ENCODE assay signal across 12 cellular contexts in genomic region chr9:116355153-116355827, GRCh38.
DNase-seq lines count a peak whose midpoint lies in the region; ATAC-seq, FAIRE-seq and TF ChIP-seq lines count a peak whose summit lies in the region.
"Had no signal": no experiment of that assay in that cellular context is flagged by ENCODE, and none has a peak within 500 bp of the region (broad histone marks: within the 10 kb centered on the region; RNA-seq: fewer than 3 reads in every experiment).

No MANE protein-coding gene starts in this region.

- no peaks in the 10 kb centered on the region for H3K27me3 ChIP-seq in mesendoderm (ENCODE audit: insufficient read depth, low read length, poor library complexity)

- no peaks in the 10 kb centered on the region for H3K79me1 ChIP-seq in mesendoderm (ENCODE audit: low read length)

- no peak overlapping the region for H3K4me3 ChIP-seq in mesendoderm (ENCODE audit: low read length)

- no peaks in the 10 kb centered on the region for H3K79me2 ChIP-seq in mesendoderm (ENCODE audit: control insufficient read depth, insufficient read depth, low read length)

- H3K36me3 ChIP-seq in mesendoderm (ENCODE audit: control insufficient read depth, insufficient read depth, low read length) = no peaks in the 10 kb centered on the region

- no peak for FAIRE-seq in GM12891 (lab: Jason Lieb, UNC)
- FAIRE-seq: TTC549 had no signal

- peak; percentile 90 for DNase-seq in DMS153 (lab: John Stamatoyannopoulos, UW)
- DNase-seq in NCI-H510A (lab: John Stamatoyannopoulos, UW) = peak; percentile 84
- peak; percentile 26 for DNase-seq in epidermal melanocyte (ENCODE audit: insufficient read length, low spot score)
- peak; percentile 71 for DNase-seq in mesendoderm
- no peak for DNase-seq in dedifferentiated amniotic fluid mesenchymal stem cell (ENCODE audit: extremely low spot score)
- no peak for DNase-seq in GM12891 (ENCODE audit: insufficient read length, low spot score)
- DNase-seq in NCI-H1105 (lab: John Stamatoyannopoulos, UW) = no peak
- DNase-seq: activated naive CD8-positive, alpha-beta T cell treated with anti-CD3 and anti-CD28 coated beads for 36 hours; NCI-H446; stimulated activated CD8-positive, alpha-beta memory T cell treated with anti-CD3 and anti-CD28 coated beads, Interleukin-4, amount 100 ng/mL, for 48 hours had no signal

- H2BK120ac ChIP-seq in mesendoderm (ENCODE audit: low read depth, low read length) = no peak overlapping the region

- no peaks in the 10 kb centered on the region for H3K4me1 ChIP-seq in mesendoderm (ENCODE audit: control insufficient read depth, low read depth, low read length)

- H4K5ac ChIP-seq in mesendoderm (ENCODE audit: low read length) = no peak overlapping the region

- H3K23ac ChIP-seq in mesendoderm (ENCODE audit: low read length) = no peak overlapping the region

- ATAC-seq in HG03457 (IDR thresholded peaks at IDR 0.05; ENCODE audit: unreplicated experiment) = no peak

- no peak overlapping the region for H3K9ac ChIP-seq in mesendoderm (ENCODE audit: low read length)

- no peak overlapping the region for H3K18ac ChIP-seq in mesendoderm (ENCODE audit: low read length)

- no peak overlapping the region for H3K4ac ChIP-seq in mesendoderm (ENCODE audit: low read depth, low read length)

- H2BK5ac ChIP-seq in mesendoderm (ENCODE audit: low read length) = no peak overlapping the region

- no peak overlapping the region for H3K27ac ChIP-seq in mesendoderm (ENCODE audit: low read depth, low read length)

- no CpG with 5 or more reads among the region's 9 CpGs for WGBS in mesendoderm (ENCODE audit: extremely low coverage, insufficient coverage, low lambda C conversion rate)

- TF ChIP-seq POLR2A in GM12891 (IDR thresholded peaks at IDR 0.05; ENCODE audit: low read depth, low read length) = no peak

- no peak overlapping the region for H3K4me2 ChIP-seq in mesendoderm (ENCODE audit: low read length)

- no peak overlapping the region for H4K8ac ChIP-seq in mesendoderm (ENCODE audit: low read depth, low read length)

- no peak overlapping the region for H2AK5ac ChIP-seq in mesendoderm (ENCODE audit: low read length)

- no peak overlapping the region for H3K56ac ChIP-seq in mesendoderm (ENCODE audit: low read length)

- H2BK15ac ChIP-seq in mesendoderm (replicated peaks; ENCODE audit: low read depth) = no peak overlapping the region

TF ChIP-seq in GM12891, 5 proteins besides CTCF, POLR2A, EP300 and RAD21:
- TF ChIP-seq SPI1 (IDR thresholded peaks at IDR 0.05; ENCODE audit: low read depth, low read length) = no peak
- no peak for TF ChIP-seq PAX5 (IDR thresholded peaks at IDR 0.05; ENCODE audit: insufficient read depth, low read length, severe bottlenecking)

Comparison
In these comparisons a context has a peak if more than half of its experiments do, and no peak if none do; other contexts are left out.
1. DNase-seq: peak in DMS153 (single experiment), NCI-H510A (single experiment), epidermal melanocyte (single experiment) and mesendoderm (single experiment); none in dedifferentiated amniotic fluid mesenchymal stem cell (single experiment), GM12891 (single experiment) and NCI-H1105 (single experiment).